In the genomic region with DNA sequence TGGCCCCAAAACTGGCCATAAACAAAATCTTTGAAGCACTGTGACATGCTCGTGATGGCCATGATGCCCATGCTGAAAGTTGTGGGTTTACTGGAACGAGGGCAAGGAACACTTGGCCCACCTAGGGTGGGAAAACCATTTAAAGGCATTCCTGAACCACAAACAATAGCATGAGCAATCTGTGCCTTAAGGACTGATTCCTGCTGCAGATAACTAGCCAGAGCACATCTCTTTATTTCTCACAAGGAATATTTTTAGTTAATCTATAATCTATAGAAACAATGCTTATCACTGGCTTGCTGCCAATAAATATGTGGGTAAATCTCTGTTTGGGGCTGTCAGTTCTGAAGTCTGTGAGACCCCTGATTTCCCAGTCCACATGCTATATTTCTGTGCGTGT, we compare ENCODE assay signal across 23 cellular contexts. TPM values are rescaled to one million over a fixed set of nuclear protein-coding genes. Genes with fewer than 3 reads are reported as not detected.
DNase-seq lines count a peak whose midpoint lies in the region; ATAC-seq, FAIRE-seq and TF ChIP-seq lines count a peak whose summit lies in the region.
"Had no signal": no experiment of that assay in that cellular context is flagged by ENCODE, and none has a peak within 500 bp of the region (broad histone marks: within the 10 kb centered on the region; RNA-seq: fewer than 3 reads in every experiment).

No MANE protein-coding gene starts in this region.

- FAIRE-seq in HepG2 (lab: Jason Lieb, UNC), result no peak
- FAIRE-seq in K562 (lab: Jason Lieb, UNC), result no peak
- FAIRE-seq: A204.1, GM12878, GM12892, GM18507 had no signal

- H3K9ac ChIP-seq in HepG2 (ENCODE audit: insufficient read depth, low read depth, low read length), result no peak overlapping the region
- no peak overlapping the region for H3K9ac ChIP-seq in K562 (ENCODE audit: insufficient read depth in 1 of 2, low read depth in 2 of 2, low read length in 2 of 2)
- H3K9ac ChIP-seq: BLaER1 treated with 17β-estradiol and CSF1 and Interleukin-3, amounts not matched to agents 10 nM and 100 nM had no signal

- H3K79me2 ChIP-seq in HepG2 (ENCODE audit: insufficient read depth, low read length), result no peaks in the 10 kb centered on the region
- no peaks in the 10 kb centered on the region for H3K79me2 ChIP-seq in K562 (ENCODE audit: control insufficient read depth, insufficient read depth, low read length)

- H3K27ac ChIP-seq in HepG2 (ENCODE audit: extremely low read length, insufficient read depth, low read length), result no peak overlapping the region
- H3K27ac ChIP-seq in right lobe of liver, result no peak overlapping the region
- H3K27ac ChIP-seq in HEK293 (ENCODE audit: extremely low read depth, low read depth, low read length), result no peak overlapping the region
- no peak overlapping the region for H3K27ac ChIP-seq in K562 (ENCODE audit: extremely low read depth, low read depth, low read length)
- H3K27ac ChIP-seq: BLaER1 treated with 17β-estradiol and CSF1 and Interleukin-3, amounts not matched to agents 10 nM and 100 nM; C4-2B had no signal

- H3K4me2 ChIP-seq in HepG2 (ENCODE audit: low read depth, low read length), result no peak overlapping the region
- no peak overlapping the region for H3K4me2 ChIP-seq in K562 (ENCODE audit: insufficient read depth, low read length)
- H3K4me2 ChIP-seq: BLaER1 treated with 17β-estradiol and CSF1 and Interleukin-3, amounts not matched to agents 10 nM and 100 nM had no signal

- CTCF ChIA-PET in HepG2 (lab: Yijun Ruan, JAX; ENCODE audit: low intra/inter-chr PET ratio, low total read pairs) (no interaction called here), HEK293 (lab: Yijun Ruan, JAX) (no interaction called here), K562 (lab: Yijun Ruan, JAX; ENCODE audit: low intra/inter-chr PET ratio) (no interaction called here)

- in situ Hi-C loops in HepG2 (cut with HindIII; ENCODE audit: extremely low pct_ligation_motif_present, low pct_unique_long_range_greater_than_20kb) (no loop called here), K562 (cut with MboI) (no loop called here)

- BruUV-seq in HepG2 (replicated peaks; lab: Mats Ljungman, UMichigan) (no TSS peak), K562 (replicated peaks; lab: Mats Ljungman, UMichigan) (no TSS peak)

- peaks cover 97% of the 10 kb centered on the region for H3K9me3 ChIP-seq in HepG2 (ENCODE audit: low read length)
- no peaks in the 10 kb centered on the region for H3K9me3 ChIP-seq in right lobe of liver
- H3K9me3 ChIP-seq in HEK293 (ENCODE audit: control insufficient read depth, insufficient read depth, low read depth, low read length), result no peaks in the 10 kb centered on the region
- H3K9me3 ChIP-seq in K562 (replicated peaks; ENCODE audit: control insufficient read depth, insufficient read depth, low read depth, low read length), result no peaks in the 10 kb centered on the region; the same call in 1 of the 2 replicates

- 12% methylated on average over 3 of the region's 3 CpGs for WGBS in HepG2 (ENCODE audit: low lambda C conversion rate)
- 62% methylated on average over 3 of the region's 3 CpGs for WGBS in right lobe of liver (ENCODE audit: insufficient coverage, low coverage, low lambda C conversion rate, missing lambda C conversion rate)
- WGBS in K562 (ENCODE audit: insufficient coverage, low coverage, missing lambda C conversion rate), result 0% methylated on average over 3 of the region's 3 CpGs

- TF ChIP-seq EP300 in HepG2 (IDR thresholded peaks at IDR 0.05; ENCODE audit: low read depth in 2 of 2, low read length in 2 of 2) (no peak), HepG2 (CRISPR knock-in tag; IDR thresholded peaks at IDR 0.05; ENCODE audit: borderline replicate concordance) (no peak), K562 (IDR thresholded peaks at IDR 0.05; ENCODE audit: low read length) (no peak)

- no peak for ATAC-seq in HepG2
- ATAC-seq in right lobe of liver, result no peak
- no peak for ATAC-seq in K562
- ATAC-seq: CD8-positive, alpha-beta T cell; GM12878 had no signal

- H3K36me3 ChIP-seq in HepG2 (replicated peaks in 1 of 2; ENCODE audit: control insufficient read depth in 1 of 2, insufficient read depth in 2 of 2, low read length in 2 of 2) (no peaks in the 10 kb centered on the region), right lobe of liver (no peaks in the 10 kb centered on the region), HEK293 (ENCODE audit: control insufficient read depth in 2 of 2, insufficient read depth in 1 of 2, low read length in 2 of 2) (no peaks in the 10 kb centered on the region), K562 (ENCODE audit: control insufficient read depth, insufficient read depth, low read length) (no peaks in the 10 kb centered on the region)
- H3K36me3 ChIP-seq: BLaER1 treated with 17β-estradiol and CSF1 and Interleukin-3, amounts not matched to agents 10 nM and 100 nM had no signal

- TF ChIP-seq RAD21 in HepG2 (CRISPR knock-in tag; IDR thresholded peaks at IDR 0.05) (no peak), K562 (CRISPR knock-in tag; conservative IDR thresholded peaks at IDR 0.05 in 1 of 2, IDR thresholded peaks at IDR 0.05 in 1 of 2) (no peak)

- POLR2A ChIA-PET in HepG2 (lab: Yijun Ruan, JAX), result no interaction called here
- POLR2A ChIA-PET in HEK293 (lab: Yijun Ruan, JAX), result no interaction called here
- POLR2A ChIA-PET in K562 (lab: Yijun Ruan, JAX), result interaction anchor here (1.5 kb wide), 1 partner anchor 10 kb away, joined by 3 read pairs; a partner anchor contains a TSS

- H3K4me1 ChIP-seq in HepG2 (ENCODE audit: insufficient read depth, low read length), result no peaks in the 10 kb centered on the region
- peaks cover 0 to 28% (median 12%) of the 10 kb centered on the region in 4 donors for H3K4me1 ChIP-seq in right lobe of liver
- H3K4me1 ChIP-seq in HEK293 (ENCODE audit: control insufficient read depth, insufficient read depth, low read length), result no peaks in the 10 kb centered on the region
- H3K4me1 ChIP-seq in K562 (replicated peaks in 1 of 2; ENCODE audit: control insufficient read depth in 2 of 2, insufficient read depth in 2 of 2, low read length in 2 of 2), result no peaks in the 10 kb centered on the region
- H3K4me1 ChIP-seq: BLaER1 treated with 17β-estradiol and CSF1 and Interleukin-3, amounts not matched to agents 10 nM and 100 nM had no signal

- no peaks in the 10 kb centered on the region for H3K9me1 ChIP-seq in K562 (ENCODE audit: control insufficient read depth, insufficient read depth, low read length)

- H2AFZ ChIP-seq in HepG2 (ENCODE audit: low read length), result no peak overlapping the region
- no peak overlapping the region for H2AFZ ChIP-seq in K562 (ENCODE audit: low read depth, low read length)

- H3K4me3 ChIP-seq in HepG2 (replicated peaks in 1 of 3; ENCODE audit: insufficient read depth in 1 of 3, low read depth in 2 of 3, low read length in 3 of 3), result no peak overlapping the region
- H3K4me3 ChIP-seq in right lobe of liver, result no peak overlapping the region
- H3K4me3 ChIP-seq in HEK293 (ENCODE audit: low read depth, low read length), result no peak overlapping the region
- H3K4me3 ChIP-seq in K562, result no peak overlapping the region
- H3K4me3 ChIP-seq: BLaER1 treated with 17β-estradiol and CSF1 and Interleukin-3, amounts not matched to agents 10 nM and 100 nM; GM12878 had no signal

- H3K27me3 ChIP-seq in HepG2 (ENCODE audit: control insufficient read depth in 1 of 2, insufficient read depth in 2 of 2, low read length in 2 of 2), result no peaks in the 10 kb centered on the region
- H3K27me3 ChIP-seq in right lobe of liver, result no peaks in the 10 kb centered on the region
- no peaks in the 10 kb centered on the region for H3K27me3 ChIP-seq in K562 (ENCODE audit: control insufficient read depth in 2 of 2, insufficient read depth in 2 of 2, low read length in 2 of 2)
- H3K27me3 ChIP-seq: BLaER1 treated with 17β-estradiol and CSF1 and Interleukin-3, amounts not matched to agents 10 nM and 100 nM had no signal

- TF ChIP-seq CTCF in HepG2 (CRISPR knock-in tag; IDR thresholded peaks at IDR 0.05), result no peak
- TF ChIP-seq CTCF in right lobe of liver (IDR thresholded peaks at IDR 0.05), result no peak
- TF ChIP-seq CTCF in HEK293 (tag by site-specific recombination; IDR thresholded peaks at IDR 0.05), result no peak
- no peak for TF ChIP-seq CTCF in K562 (IDR thresholded peaks at IDR 0.05 in 2 of 3, conservative IDR thresholded peaks at IDR 0.05 in 1 of 3; ENCODE audit: insufficient read depth in 2 of 3, low read depth in 1 of 3, low read length in 3 of 3)

- intact Hi-C loops in HepG2 (cut with micrococcal nuclease; ENCODE audit: unreplicated experiment) (no loop called here), right lobe of liver (cut with DNase I) (no loop called here), K562 (cut with micrococcal nuclease) (no loop called here)

- H4K20me1 ChIP-seq in HepG2 (ENCODE audit: insufficient read depth, low read length) (no peaks in the 10 kb centered on the region), K562 (replicated peaks; ENCODE audit: control insufficient read depth, insufficient read depth, low read length) (no peaks in the 10 kb centered on the region)
- H4K20me1 ChIP-seq: BLaER1 treated with 17β-estradiol and CSF1 and Interleukin-3, amounts not matched to agents 10 nM and 100 nM had no signal

- DNase-seq in HepG2 (ENCODE audit: low spot score) (no peak), right lobe of liver (no peak), K562 (ENCODE audit: extremely low read depth in 1 of 4, low spot score in 3 of 4) (no peak), activated gamma-delta T cell (lab: John Stamatoyannopoulos, UW) (no peak), Ammon's horn (ENCODE audit: low spot score) (no peak), COR-L47 (lab: John Stamatoyannopoulos, UW) (no peak)
- DNase-seq: 8988T; ACHN; CD4-positive, alpha-beta T cell; CD8-positive, alpha-beta T cell; DMS 273 treated with DMSO at 0.1 percent for 48 hours; DMS153; DMS79; DND-41; EL; GDM1 had no signal

- no peak for TF ChIP-seq POLR2A in HepG2 (IDR thresholded peaks at IDR 0.05; ENCODE audit: insufficient read depth in 1 of 2, low read depth in 2 of 2, low read length in 2 of 2)
- TF ChIP-seq POLR2A in right lobe of liver (IDR thresholded peaks at IDR 0.05), result no peak
- no peak for TF ChIP-seq POLR2A in K562 (conservative IDR thresholded peaks at IDR 0.05)

RNA-seq across cellular contexts. Expression of a gene that starts 10.3 kb away (rescaled TPM):
- total RNA-seq in HepG2 (2016; rRNA removed; fragmentation: Illumina TruSeq; extraction: Trizol) (not detected in 2 replicates), right lobe of liver (1 to 10 TPM in 4 of 6 experiments, under 1 TPM in 2; 0.73 to 4.1 (median 1.9) TPM), K562 (2014; rRNA removed) (13.4 and 16.3 TPM in 2 replicates), K562 (2014; rRNA removed; fragmentation: Illumina TruSeq; extraction: Trizol) (17.2 and 17.5 TPM in 2 replicates), K562 (2015; rRNA removed; fragmentation: Illumina TruSeq; extraction: Trizol) (14.0 and 14.6 TPM in 2 replicates), K562 (2021) (10.5 and 11.6 TPM in 2 replicates)
- not detected in 2 replicates for total RNA-seq in HepG2 (2016; cell fraction: cytosol; rRNA removed; fragmentation: Illumina TruSeq; extraction: Trizol; ENCODE audit: low read depth)
- total RNA-seq in HepG2 (2016; cell fraction: insoluble cytoplasmic fraction; rRNA removed; fragmentation: Illumina TruSeq; extraction: Trizol), result not detected in 2 replicates
- not detected in 2 replicates for total RNA-seq in HepG2 (2016; cell fraction: membrane; rRNA removed; fragmentation: Illumina TruSeq; extraction: Trizol)
- not detected in 2 replicates for total RNA-seq in HepG2 (2016; cell fraction: nucleus; rRNA removed; fragmentation: Illumina TruSeq; extraction: Trizol)
- polyA plus RNA-seq in HepG2 (2011; rRNA removed) (not detected in 2 replicates), K562 (2011; rRNA removed) (12.4 and 16.1 TPM in 2 replicates), K562 (2014; fragmentation: Illumina TruSeq; extraction: Trizol) (10.3 and 10.5 TPM in 2 replicates), K562 (2014; fragmentation: Nextera tagmentation; extraction: Ambion mirVana) (1 to 10 TPM; 8.6 to 9.0 TPM), K562 (2014; rRNA removed) (16.7 and 20.8 TPM in 2 replicates)
- not detected in 2 replicates for polyA plus RNA-seq in HepG2 (2011; cell fraction: cytosol; rRNA removed)
- not detected in 2 replicates for polyA plus RNA-seq in HepG2 (2011; cell fraction: nucleus; rRNA removed)
- not detected in 2 replicates for polyA plus RNA-seq in HepG2 (2012)
- not detected in 2 replicates for polyA plus RNA-seq in HepG2 (2016; cell fraction: cytosol; fragmentation: Illumina TruSeq; extraction: Trizol; ENCODE audit: low read depth)
- not detected in 2 replicates for polyA plus RNA-seq in HepG2 (2016; cell fraction: insoluble cytoplasmic fraction; fragmentation: Illumina TruSeq; extraction: Trizol; ENCODE audit: low read depth)
- polyA plus RNA-seq in HepG2 (2016; cell fraction: membrane; fragmentation: Illumina TruSeq; extraction: Trizol; ENCODE audit: low read depth), result not detected in 2 replicates
- not detected in 2 replicates for polyA plus RNA-seq in HepG2 (2016; cell fraction: nucleus; fragmentation: Illumina TruSeq; extraction: Trizol; ENCODE audit: insufficient read depth, low read depth)
- not detected in 2 replicates for polyA minus RNA-seq in HepG2 (2011; rRNA and poly(A)+ RNA removed; ENCODE audit: low replicate concordance)
- not detected in 2 replicates for polyA minus RNA-seq in HepG2 (2011; cell fraction: cytosol; rRNA and poly(A)+ RNA removed)
- polyA minus RNA-seq in HepG2 (2011; cell fraction: nucleus; rRNA and poly(A)+ RNA removed), result not detected in 2 replicates
- 26.2 and 44.7 TPM in 2 replicates for total RNA-seq in K562 (2011; cell fraction: chromatin; rRNA removed; ENCODE audit: low replicate concordance)
- 24.1 and 25.5 TPM in 2 replicates for total RNA-seq in K562 (2011; cell fraction: nucleolus; rRNA removed)
- total RNA-seq in K562 (2011; cell fraction: nucleoplasm; rRNA removed), result 39.7 and 58.2 TPM in 2 replicates
- polyA plus RNA-seq in K562 (2011; cell fraction: cytosol; rRNA removed), result 7.7 and 12.0 TPM in 2 replicates
- polyA plus RNA-seq in K562 (2011; cell fraction: nucleus; rRNA removed), result 25.7 and 29.9 TPM in 2 replicates
- 5.4 and 19.6 TPM in 2 replicates for polyA plus RNA-seq in K562 (2012)
- 11.6 and 13.7 TPM in 2 replicates for polyA minus RNA-seq in K562 (2011; rRNA and poly(A)+ RNA removed)
- polyA minus RNA-seq in K562 (2011; cell fraction: cytosol; rRNA and poly(A)+ RNA removed), result 4.4 and 5.6 TPM in 2 replicates
- 18.4 and 22.4 TPM in 2 replicates for polyA minus RNA-seq in K562 (2011; cell fraction: nucleus; rRNA and poly(A)+ RNA removed)
